ENCODE assay signal across 8 cellular contexts in genomic region chr10:80202934-80203834, GRCh38. TPM values are rescaled to one million over a fixed set of nuclear protein-coding genes. Genes with fewer than 3 reads are reported as not detected.
DNase-seq lines count a peak whose midpoint lies in the region; ATAC-seq and TF ChIP-seq lines count a peak whose summit lies in the region.

No MANE protein-coding gene starts in this region.

- no peaks in the 10 kb centered on the region for H3K36me3 ChIP-seq in Loucy (ENCODE audit: insufficient read depth, low read length)

- H3K27ac ChIP-seq in H9 (ENCODE audit: insufficient read length, low read depth, low read length), result no peak overlapping the region

- H3K9me2 ChIP-seq in Loucy (replicated peaks; ENCODE audit: low read depth, low read length), result no peaks in the 10 kb centered on the region

- H3K4me2 ChIP-seq in H9 (ENCODE audit: insufficient read depth, insufficient read length, low read length) (peak overlapping the region; percentile 66), Loucy (ENCODE audit: low read depth, low read length, poor library complexity, severe bottlenecking) (peak overlapping the region; percentile 89)

- no peak overlapping the region for H3T11ph ChIP-seq in H9 (ENCODE audit: low read length)

- no peaks in the 10 kb centered on the region for H4K20me1 ChIP-seq in H9 (ENCODE audit: control insufficient read depth, insufficient read depth, insufficient read length)
- H4K20me1 ChIP-seq in Loucy (ENCODE audit: insufficient read depth, low read length, poor library complexity, severe bottlenecking), result peaks cover 54% of the 10 kb centered on the region

- no peak overlapping the region for H3K23ac ChIP-seq in H9 (ENCODE audit: insufficient read length, low read depth, low read length)

- H3K27me3 Mint-ChIP-seq in H9 (ENCODE audit: low read depth) (peaks cover 18% of the 10 kb centered on the region), mesothelial cell of epicardium (ENCODE audit: low read depth) (no peaks in the 10 kb centered on the region)
- H3K27me3 Mint-ChIP-seq in dendritic cell treated with granulocyte-macrophage colony-stimulating factor and Interleukin-4, amounts not matched to agents 40 ng/mL and 50 ng/mL, for 4 days, result no peaks in the 10 kb centered on the region
- H3K27me3 Mint-ChIP-seq in stimulated activated naive CD8-positive, alpha-beta T cell treated with anti-CD3 and anti-CD28 coated beads, Interleukin-15, Interleukin-2, amounts not matched to agents 100 ng/mL and 50 ng/mL, for 24 hours, result no peaks in the 10 kb centered on the region

- H3K4ac ChIP-seq in H9 (ENCODE audit: low read depth, low read length), result no peak overlapping the region

- H3K4me3 ChIP-seq in Loucy (ENCODE audit: low read length, poor library complexity, severe bottlenecking), result peak overlapping the region; percentile 90

- no peaks in the 10 kb centered on the region for H3K27me3 ChIP-seq in H9 (ENCODE audit: insufficient read depth, low read length)
- H3K27me3 ChIP-seq in Loucy (ENCODE audit: insufficient read depth, low read length, poor library complexity, severe bottlenecking), result no peaks in the 10 kb centered on the region

- peaks cover 5% of the 10 kb centered on the region for H3K79me1 ChIP-seq in H9 (ENCODE audit: insufficient read depth, low read depth, low read length, poor library complexity, severe bottlenecking)

- ATAC-seq in activated CD4-positive, CD25-positive, alpha-beta regulatory T cell treated with anti-CD3 and anti-CD28 coated beads, Interleukin-2, amount 50 U/mL, for 24 hours, result peak; percentile 67 to 72

- H3K18ac ChIP-seq in H9 (ENCODE audit: insufficient read length, low read depth, low read length), result no peak overlapping the region

- H3K4me1 ChIP-seq in H9 (ENCODE audit: insufficient read depth, low read length), result peaks cover 10% of the 10 kb centered on the region
- peaks cover 34% of the 10 kb centered on the region for H3K4me1 ChIP-seq in Loucy (ENCODE audit: insufficient read depth, low read length, poor library complexity, severe bottlenecking)

- H3K79me2 ChIP-seq in H9 (ENCODE audit: insufficient read depth, low read length) (peaks cover 7% of the 10 kb centered on the region; the same call in 1 of the 2 replicates), Loucy (ENCODE audit: insufficient read depth, low read length) (peaks cover 76% of the 10 kb centered on the region)

- H3K9me3 Mint-ChIP-seq in H9, result no peaks in the 10 kb centered on the region
- no peaks in the 10 kb centered on the region for H3K9me3 Mint-ChIP-seq in dendritic cell treated with granulocyte-macrophage colony-stimulating factor and Interleukin-4, amounts not matched to agents 40 ng/mL and 50 ng/mL, for 4 days
- H3K9me3 Mint-ChIP-seq in mesothelial cell of epicardium, result no peaks in the 10 kb centered on the region
- H3K9me3 Mint-ChIP-seq in stimulated activated naive CD8-positive, alpha-beta T cell treated with anti-CD3 and anti-CD28 coated beads, Interleukin-15, Interleukin-2, amounts not matched to agents 100 ng/mL and 50 ng/mL, for 24 hours, result no peaks in the 10 kb centered on the region

- H2BK12ac ChIP-seq in H9 (ENCODE audit: insufficient read length, low read depth, low read length), result no peak overlapping the region

- H3K4me1 Mint-ChIP-seq in H9 (peaks cover 48 to 51% of the 10 kb centered on the region in 2 experiments), mesothelial cell of epicardium (peaks cover 83% of the 10 kb centered on the region)
- H3K4me1 Mint-ChIP-seq in dendritic cell treated with granulocyte-macrophage colony-stimulating factor and Interleukin-4, amounts not matched to agents 40 ng/mL and 50 ng/mL, for 4 days (ENCODE audit: low read depth), result peaks cover 67% of the 10 kb centered on the region
- H3K4me1 Mint-ChIP-seq in stimulated activated naive CD8-positive, alpha-beta T cell treated with anti-CD3 and anti-CD28 coated beads, Interleukin-15, Interleukin-2, amounts not matched to agents 100 ng/mL and 50 ng/mL, for 24 hours (ENCODE audit: low read depth), result peaks cover 75% of the 10 kb centered on the region

- peak overlapping the region; percentile 78 to 93; a peak in 4 of 5 replicates for H3K4me3 Mint-ChIP-seq in H9
- H3K4me3 Mint-ChIP-seq in dendritic cell treated with granulocyte-macrophage colony-stimulating factor and Interleukin-4, amounts not matched to agents 40 ng/mL and 50 ng/mL, for 4 days, result peak overlapping the region; percentile 88
- H3K4me3 Mint-ChIP-seq in mesothelial cell of epicardium, result peak overlapping the region; percentile 93
- H3K4me3 Mint-ChIP-seq in stimulated activated naive CD8-positive, alpha-beta T cell treated with anti-CD3 and anti-CD28 coated beads, Interleukin-15, Interleukin-2, amounts not matched to agents 100 ng/mL and 50 ng/mL, for 24 hours, result peak overlapping the region; percentile 89

- H3K23me2 ChIP-seq in H9 (ENCODE audit: insufficient read length, low read depth, low read length, poor library complexity, severe bottlenecking), result peaks cover 6% of the 10 kb centered on the region

- DNase-seq in DMS 273 (lab: John Stamatoyannopoulos, UW; ENCODE audit: unreplicated experiment) (peak; percentile 69), DMS 273 treated with DMSO at 0.1 percent for 48 hours (lab: John Stamatoyannopoulos, UW) (no peak), H9 (peak; percentile 70), mesothelial cell of epicardium (ENCODE audit: low spot score in 2 of 2, unreplicated experiment in 2 of 2) (peak in 1 of 2 experiments; percentile 63)

- H2AK5ac ChIP-seq in H9 (ENCODE audit: insufficient read length, low read length), result no peak overlapping the region

- H4K91ac ChIP-seq in H9 (ENCODE audit: insufficient read length, low read depth, low read length), result no peak overlapping the region

- H2BK15ac ChIP-seq in H9 (ENCODE audit: low read depth, low read length), result no peak overlapping the region

- WGBS in H9 (ENCODE audit: extremely low coverage, insufficient read length, low lambda C conversion rate), result no CpG with 5 or more reads among the region's 14 CpGs

- intact Hi-C loops in dendritic cell treated with granulocyte-macrophage colony-stimulating factor and Interleukin-4, amounts not matched to agents 40 ng/mL and 50 ng/mL, for 4 days (cut with micrococcal nuclease), result loop anchor here (2.0 to 5.0 kb wide), 2 partner anchors 16 to 36 kb away; no protein-coding TSS in a partner anchor

- H3K27ac Mint-ChIP-seq in H9 (peak overlapping the region in 2 of 3 experiments; percentile 14 to 77; a peak in 3 of 7 replicates), mesothelial cell of epicardium (peak overlapping the region; percentile 100)
- peak overlapping the region; percentile 98 for H3K27ac Mint-ChIP-seq in dendritic cell treated with granulocyte-macrophage colony-stimulating factor and Interleukin-4, amounts not matched to agents 40 ng/mL and 50 ng/mL, for 4 days
- peak overlapping the region; percentile 83 for H3K27ac Mint-ChIP-seq in stimulated activated naive CD8-positive, alpha-beta T cell treated with anti-CD3 and anti-CD28 coated beads, Interleukin-15, Interleukin-2, amounts not matched to agents 100 ng/mL and 50 ng/mL, for 24 hours

- no peak overlapping the region for H2BK5ac ChIP-seq in H9 (ENCODE audit: insufficient read length, low read length)

- H2BK120ac ChIP-seq in H9 (ENCODE audit: low read depth, low read length, poor library complexity, severe bottlenecking), result no peak overlapping the region

- H3K14ac ChIP-seq in H9 (ENCODE audit: insufficient read depth, low read length), result no peak overlapping the region

- no peaks in the 10 kb centered on the region for H3K9me3 ChIP-seq in H9 (ENCODE audit: control insufficient read depth, low read depth, low read length)
- H3K9me3 ChIP-seq in Loucy (ENCODE audit: insufficient read depth, low read depth, low read length), result no peaks in the 10 kb centered on the region

- H4K5ac ChIP-seq in H9 (ENCODE audit: insufficient read length, low read depth, low read length), result no peak overlapping the region

- peak; percentile 38; the same call in 2 of the 3 replicates for TF ChIP-seq CTCF in H9 (conservative IDR thresholded peaks at IDR 0.05)
- peak; percentile 75 for TF ChIP-seq CTCF in Loucy (conservative IDR thresholded peaks at IDR 0.05; ENCODE audit: low read length)
- TF ChIP-seq CTCF in mesothelial cell of epicardium (IDR thresholded peaks at IDR 0.05; ENCODE audit: unreplicated experiment), result no peak

- H4K8ac ChIP-seq in H9 (replicated peaks; ENCODE audit: insufficient read length, low read depth, low read length), result no peak overlapping the region

- no peak overlapping the region for H3K56ac ChIP-seq in H9 (ENCODE audit: insufficient read length, low read depth, low read length)

- H2AFZ ChIP-seq in H9 (ENCODE audit: low read length) (no peak overlapping the region), Loucy (ENCODE audit: low read length) (peak overlapping the region; percentile 38; the same call in 1 of the 2 replicates)

- H3K9ac ChIP-seq in H9 (ENCODE audit: extremely low read depth, insufficient read length, low read length) (no peak overlapping the region), Loucy (ENCODE audit: low read depth, low read length, poor library complexity, severe bottlenecking) (peak overlapping the region; percentile 86)

- H2BK20ac ChIP-seq in H9 (ENCODE audit: low read depth, low read length, poor library complexity, severe bottlenecking), result no peak overlapping the region

- H3K36me3 Mint-ChIP-seq in H9 (ENCODE audit: insufficient read depth in 1 of 3, low read depth in 3 of 3) (no peaks in the 10 kb centered on the region), mesothelial cell of epicardium (no peaks in the 10 kb centered on the region)
- peaks cover 36% of the 10 kb centered on the region for H3K36me3 Mint-ChIP-seq in dendritic cell treated with granulocyte-macrophage colony-stimulating factor and Interleukin-4, amounts not matched to agents 40 ng/mL and 50 ng/mL, for 4 days (ENCODE audit: low read depth)
- peaks cover 21% of the 10 kb centered on the region for H3K36me3 Mint-ChIP-seq in stimulated activated naive CD8-positive, alpha-beta T cell treated with anti-CD3 and anti-CD28 coated beads, Interleukin-15, Interleukin-2, amounts not matched to agents 100 ng/mL and 50 ng/mL, for 24 hours (ENCODE audit: low read depth)

- H3F3A ChIP-seq in Loucy (ENCODE audit: low read depth), result no peaks in the 10 kb centered on the region

RNA-seq across cellular contexts. Expression of gene ANXA11, which starts 2.2 kb away (rescaled TPM):
- 64.0 and 68.1 TPM in 2 replicates for total RNA-seq in H9 (2021)
- total RNA-seq in mesothelial cell of epicardium, result 215 to 238 TPM (median 226 TPM) in 3 replicates

Comparison
In these comparisons a context has a peak if more than half of its experiments do, and no peak if none do; other contexts are left out.
1. H3K27ac Mint-ChIP-seq: peak in every context shown above with its lines; median percentile 100 in mesothelial cell of epicardium; 98 in dendritic cell treated with granulocyte-macrophage colony-stimulating factor and Interleukin-4, amounts not matched to agents 40 ng/mL and 50 ng/mL, for 4 days; 83 in stimulated activated naive CD8-positive, alpha-beta T cell treated with anti-CD3 and anti-CD28 coated beads, Interleukin-15, Interleukin-2, amounts not matched to agents 100 ng/mL and 50 ng/mL, for 24 hours; 46 in H9.